ENCODE assay signal across 29 cellular contexts in genomic region chrX:78307665-78308064, GRCh38. TPM values are rescaled to one million over a fixed set of nuclear protein-coding genes. Genes with fewer than 3 reads are reported as not detected.
"Had no signal": no experiment of that assay in that cellular context is flagged by ENCODE, and none has a peak within 500 bp of the region (broad histone marks: within the 10 kb centered on the region; RNA-seq: fewer than 3 reads in every experiment).

No MANE protein-coding gene starts in this region.

- H3K27me3 Mint-ChIP-seq: activated CD4-positive, alpha-beta T cell treated with anti-CD3 and anti-CD28 coated beads for 36 hours; activated CD4-positive, alpha-beta T cell treated with anti-CD3 and anti-CD28 coated beads, Interleukin-2, amount 10 ng/mL, durations not matched to agents 7 days and 5 days; activated naive CD4-positive, alpha-beta T cell treated with anti-CD3 and anti-CD28 coated beads, Interleukin-2, amount 10 ng/mL, durations not matched to agents 7 days and 5 days; activated naive CD8-positive, alpha-beta T cell; activated naive CD8-positive, alpha-beta T cell treated with anti-CD3 and anti-CD28 coated beads, Interleukin-2, amount 50 U/mL, for 24 hours; brain had no signal

- H3K4me3 Mint-ChIP-seq: activated CD4-positive, alpha-beta T cell treated with anti-CD3 and anti-CD28 coated beads for 36 hours; activated CD4-positive, alpha-beta T cell treated with anti-CD3 and anti-CD28 coated beads, Interleukin-2, amount 10 ng/mL, durations not matched to agents 7 days and 5 days; activated naive CD4-positive, alpha-beta T cell treated with anti-CD3 and anti-CD28 coated beads, Interleukin-2, amount 10 ng/mL, durations not matched to agents 7 days and 5 days; activated naive CD8-positive, alpha-beta T cell; activated naive CD8-positive, alpha-beta T cell treated with anti-CD3 and anti-CD28 coated beads, Interleukin-2, amount 50 U/mL, for 24 hours; activated T-cell treated with anti-CD3 and anti-CD28 coated beads, Interleukin-2, amount 50 U/mL, for 4 hours; activated T-helper 1 cell treated with anti-CD3 and anti-CD28 coated beads, Interleukin-12 subunit alpha, Interleukin-12 subunit beta, Interleukin-2, Interleukin-4 antibody, amounts not matched to agents 30 ng/mL and 10 ng/mL and 1 ng/mL, durations not matched to agents 14 hours and 24 hours and 36 hours; brain; central memory CD8-positive, alpha-beta T cell had no signal

- ATAC-seq: activated CD4-positive, alpha-beta T cell treated with anti-CD3 and anti-CD28 coated beads for 36 hours; activated naive CD8-positive, alpha-beta T cell treated with anti-CD3 and anti-CD28 coated beads, Interleukin-2, amount 50 U/mL, for 24 hours; activated T-cell treated with anti-CD3 and anti-CD28 coated beads, Interleukin-2, amount 50 U/mL, for 4 hours; K562 had no signal

- H3K9me3 Mint-ChIP-seq: activated naive CD8-positive, alpha-beta T cell treated with anti-CD3 and anti-CD28 coated beads, Interleukin-2, amount 50 U/mL, for 24 hours; activated T-cell treated with anti-CD3 and anti-CD28 coated beads, Interleukin-2, amount 50 U/mL, for 4 hours; central memory CD8-positive, alpha-beta T cell had no signal

- H3K4me1 Mint-ChIP-seq: brain; central memory CD8-positive, alpha-beta T cell had no signal

- H3K36me3 Mint-ChIP-seq: brain had no signal

- H3K27ac Mint-ChIP-seq: activated CD4-positive, alpha-beta T cell treated with anti-CD3 and anti-CD28 coated beads for 36 hours; activated CD4-positive, alpha-beta T cell treated with anti-CD3 and anti-CD28 coated beads, Interleukin-2, amount 10 ng/mL, durations not matched to agents 7 days and 5 days; activated naive CD4-positive, alpha-beta T cell treated with anti-CD3 and anti-CD28 coated beads, Interleukin-2, amount 10 ng/mL, durations not matched to agents 7 days and 5 days; activated naive CD8-positive, alpha-beta T cell; activated naive CD8-positive, alpha-beta T cell treated with anti-CD3 and anti-CD28 coated beads, Interleukin-2, amount 50 U/mL, for 24 hours; activated T-helper 1 cell treated with anti-CD3 and anti-CD28 coated beads, Interleukin-12 subunit alpha, Interleukin-12 subunit beta, Interleukin-2, Interleukin-4 antibody, amounts not matched to agents 30 ng/mL and 10 ng/mL and 1 ng/mL, durations not matched to agents 14 hours and 24 hours and 36 hours; brain had no signal

- H3K4me3 ChIP-seq: K562 had no signal

- H3K36me3 ChIP-seq: WERI-Rb-1 had no signal

- H3K27ac ChIP-seq: WERI-Rb-1 had no signal

- DNase-seq: activated CD4-positive, alpha-beta T cell treated with anti-CD3 and anti-CD28 coated beads for 36 hours; activated CD4-positive, alpha-beta T cell treated with anti-CD3 and anti-CD28 coated beads, Interleukin-2, amount 10 ng/mL, durations not matched to agents 7 days and 5 days; activated CD4-positive, alpha-beta T cell treated with anti-CD3 and anti-CD28 coated beads, Interleukin-2, amount 50 U/mL, for 48 hours; activated CD8-positive, alpha-beta memory T cell treated with anti-CD3 and anti-CD28 coated beads, Interleukin-2, amount 50 U/mL, for 4 hours; activated gamma-delta T cell treated with Interleukin-2 at 50 U/mL for 16 hours; activated naive CD4-positive, alpha-beta T cell treated with anti-CD3 and anti-CD28 coated beads, Interleukin-2, amount 10 ng/mL, durations not matched to agents 7 days and 5 days; activated naive CD8-positive, alpha-beta T cell treated with anti-CD3 and anti-CD28 coated beads, Interleukin-2, amount 50 U/mL, for 24 hours; activated T-cell treated with anti-CD3 and anti-CD28 coated beads for 4 hours; activated T-cell treated with anti-CD3 and anti-CD28 coated beads, Interleukin-2, amount 50 U/mL, for 4 hours; anterior cingulate cortex; MV-4-11; NCI-H1092; NCI-H1417 treated with DMSO at 0.1 percent for 48 hours; NCI-H187 treated with DMSO at 0.1 percent for 48 hours; NCI-H2081; NCI-H2171; NCI-H510A; NCI-H526; NCI-H748 treated with DMSO at 0.1 percent for 48 hours; Right ventricle myocardium superior; SW 1271; T1000; WERI-Rb-1 had no signal

RNA-seq across cellular contexts. Expression of gene CYSLTR1, which starts 19.7 kb away (rescaled TPM):
- total RNA-seq: chondrocyte had no signal
- polyA plus RNA-seq: K562 had no signal
